Comparison of ENCODE assay signal across 14 cellular contexts in the genomic region with DNA sequence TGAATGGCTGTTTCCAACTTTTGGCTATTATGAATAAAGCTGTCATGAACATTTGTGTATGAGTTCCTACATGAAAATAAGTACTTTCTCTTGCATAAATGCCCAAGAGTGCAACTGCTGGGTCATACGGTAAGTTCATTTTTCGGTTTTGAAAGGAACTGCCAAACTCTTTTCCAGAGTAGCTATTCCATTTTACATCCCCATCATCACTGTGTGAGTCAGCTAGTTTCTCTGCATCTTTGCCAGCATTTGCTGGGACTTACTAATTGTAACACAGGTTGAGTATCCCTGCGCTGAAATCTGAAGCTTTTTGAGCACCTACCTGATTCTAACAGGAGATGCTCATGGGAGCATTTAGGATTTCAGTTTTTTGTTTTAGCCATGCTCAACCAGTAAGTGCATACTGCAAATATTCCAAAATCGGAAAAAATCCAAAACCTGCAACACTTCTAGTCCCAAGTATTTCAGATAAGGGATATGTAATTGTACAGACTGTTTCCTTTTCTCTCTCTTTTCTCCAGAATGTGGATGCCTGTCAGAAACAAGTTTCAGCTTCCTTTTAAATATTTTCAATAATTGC.
"Had no signal": no experiment of that assay in that cellular context is flagged by ENCODE, and none has a peak within 500 bp of the region (broad histone marks: within the 10 kb centered on the region; RNA-seq: fewer than 3 reads in every experiment).

No MANE protein-coding gene starts in this region.

- ATAC-seq: left lobe of liver, psoas muscle had no signal

- DNase-seq: activated CD4-positive, alpha-beta T cell treated with anti-CD3 and anti-CD28 coated beads, Interleukin-2, amount 50 U/mL, for 4 hours; activated naive CD8-positive, alpha-beta T cell treated with anti-CD3 and anti-CD28 coated beads for 36 hours; amniotic stem cell; foreskin melanocyte; glutamatergic neuron; hypothalamus; midbrain; psoas muscle; right cardiac atrium; small intestine; stimulated activated CD4-positive, alpha-beta T cell treated with anti-CD3 and anti-CD28 coated beads, Interleukin-15, amount 100 ng/mL, for 24 hours; stimulated activated CD4-positive, alpha-beta T cell treated with anti-CD3 and anti-CD28 coated beads, Interleukin-4, amount 100 ng/mL, for 1 hour had no signal

- H3K4me1 ChIP-seq: psoas muscle had no signal

- H3K9me3 ChIP-seq: psoas muscle had no signal

- H3K4me3 ChIP-seq: coronary artery, psoas muscle had no signal

- H3K27ac ChIP-seq: coronary artery, psoas muscle had no signal
